In the genomic region with DNA sequence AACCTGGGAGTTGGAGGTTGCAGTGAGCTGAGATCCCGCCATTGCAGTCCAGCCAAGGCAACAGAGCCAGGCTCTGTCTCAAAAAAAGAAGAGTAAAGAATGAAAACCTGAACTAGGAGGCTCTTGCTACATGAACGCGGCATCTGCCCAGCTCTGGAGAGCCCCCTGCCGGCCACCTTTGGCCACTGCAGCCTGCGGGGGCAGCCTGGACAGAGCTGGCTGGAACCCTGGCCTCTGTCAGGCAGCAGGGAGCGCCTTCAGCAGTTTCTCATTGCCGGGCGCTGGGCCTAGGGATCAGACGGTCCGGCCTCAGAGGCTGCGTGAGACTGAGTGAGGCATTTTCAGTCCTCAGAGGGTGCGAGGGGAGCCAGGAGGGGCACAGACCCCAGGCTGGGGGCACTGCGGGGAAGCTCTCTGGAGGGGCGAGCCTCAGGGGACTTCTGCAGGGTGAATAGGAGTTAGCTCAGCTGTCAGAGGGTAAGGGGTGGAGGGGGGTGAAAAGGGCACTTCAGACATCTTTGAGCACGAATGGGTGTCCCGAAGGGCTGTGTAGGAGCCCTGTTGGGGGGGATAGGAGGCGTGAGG, we compare ENCODE assay signal across 9 cellular contexts.
DNase-seq lines count a peak whose midpoint lies in the region; ATAC-seq, FAIRE-seq and TF ChIP-seq lines count a peak whose summit lies in the region.
"Had no signal": no experiment of that assay in that cellular context is flagged by ENCODE, and none has a peak within 500 bp of the region (broad histone marks: within the 10 kb centered on the region; RNA-seq: fewer than 3 reads in every experiment).

No MANE protein-coding gene starts in this region.

- no peaks in the 10 kb centered on the region for H3K4me1 ChIP-seq in HAP-1

- no peak overlapping the region for H3K4me3 ChIP-seq in HAP-1
- no peak overlapping the region for H3K4me3 ChIP-seq in choroid plexus epithelial cell (ENCODE audit: low read depth, low read length)

- H3K27me3 ChIP-seq in HAP-1 (ENCODE audit: low read depth) = peaks cover 40% of the 10 kb centered on the region

- TF ChIP-seq CTCF in D721Med (IDR thresholded peaks at IDR 0.05; ENCODE audit: insufficient read depth, missing control alignments) = peak; percentile 82
- peak; percentile 99 for TF ChIP-seq CTCF in choroid plexus epithelial cell (conservative IDR thresholded peaks at IDR 0.05; ENCODE audit: low read depth, low read length)

- H3K9me3 ChIP-seq in HAP-1 = no peaks in the 10 kb centered on the region

- no peaks in the 10 kb centered on the region for H3K36me3 ChIP-seq in HAP-1 (replicated peaks)

- FAIRE-seq in D721Med (lab: Jason Lieb, UNC) = no peak
- FAIRE-seq: colon had no signal

- ATAC-seq in HG02840 (IDR thresholded peaks at IDR 0.05; ENCODE audit: low FRiP score, unreplicated experiment) = no peak

- DNase-seq in D721Med (ENCODE audit: insufficient read length, low spot score) (peak; percentile 84), HAP-1 (ENCODE audit: low spot score in 2 of 2) (peak; percentile 66 to 88), NCI-H2196 (lab: John Stamatoyannopoulos, UW; ENCODE audit: unreplicated experiment) (peak; percentile 76), choroid plexus epithelial cell (ENCODE audit: low read depth) (peak; percentile 81), left kidney (ENCODE audit: low read depth, low spot score) (peak; percentile 91)
- DNase-seq in activated CD4-positive, alpha-beta T cell treated with anti-CD3 and anti-CD28 coated beads for 4 hours = peak; percentile 45 to 71
- peak; percentile 45 to 69 for DNase-seq in stimulated activated CD4-positive, alpha-beta T cell treated with anti-CD3 and anti-CD28 coated beads, Interleukin-4, amount 100 ng/mL, for 4 hours

- in situ Hi-C loops in HAP-1 (cut with MboI; ENCODE audit: low sequenced_read_pairs) = loop anchor here (10.0 kb wide), 1 partner anchor 404 kb away; no protein-coding TSS in a partner anchor
